ENCODE assay signal across 1 cellular context in the genomic region with DNA sequence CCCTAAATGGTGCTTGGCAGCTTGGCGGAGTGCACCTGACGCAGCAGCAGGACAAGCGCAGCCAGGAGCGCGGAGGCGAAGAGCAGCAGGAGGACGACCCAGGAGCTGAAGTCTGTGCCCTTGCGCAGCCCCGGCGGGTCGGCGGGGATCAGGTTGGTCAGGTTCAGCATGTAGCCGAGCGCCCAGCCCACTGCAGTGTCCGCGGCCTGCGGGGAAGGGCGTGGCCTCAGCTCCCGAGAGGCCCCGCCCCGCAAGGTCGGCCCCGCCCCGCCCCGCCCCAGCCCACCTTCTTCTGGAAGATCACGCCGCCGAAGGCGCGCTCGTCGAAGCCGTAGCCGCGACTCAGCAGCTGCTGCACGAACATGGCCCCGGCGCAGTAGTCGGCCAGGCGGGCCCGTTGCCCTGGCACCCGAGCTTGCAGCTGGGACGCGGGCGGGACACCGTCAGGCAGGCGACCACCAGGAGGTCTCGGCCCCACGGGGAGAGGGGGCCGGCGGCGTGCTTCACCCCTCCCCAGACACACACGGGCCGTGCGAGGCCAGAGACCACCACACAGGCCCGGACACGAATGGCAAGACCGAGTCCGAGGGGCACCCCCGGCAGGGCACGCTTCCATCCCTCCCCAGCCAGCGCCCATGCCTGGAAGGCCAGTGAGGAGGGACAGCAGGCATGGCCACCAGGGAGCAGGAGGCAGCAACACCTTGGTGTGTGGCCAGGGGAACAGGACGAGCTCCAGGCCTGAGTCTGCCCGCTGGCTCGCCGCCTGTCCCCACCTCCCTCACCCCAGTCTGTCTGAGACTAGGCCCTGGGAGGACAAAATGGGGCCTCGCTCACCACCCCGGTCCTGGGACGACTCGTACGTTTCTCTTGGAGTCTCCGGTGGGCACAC.
TF ChIP-seq lines count a peak whose summit lies in the region.

No MANE protein-coding gene starts in this region.

TF ChIP-seq in K562, 482 proteins besides CTCF, POLR2A, EP300 and RAD21 (continued from another document):
- TF ChIP-seq, protein P1, sequence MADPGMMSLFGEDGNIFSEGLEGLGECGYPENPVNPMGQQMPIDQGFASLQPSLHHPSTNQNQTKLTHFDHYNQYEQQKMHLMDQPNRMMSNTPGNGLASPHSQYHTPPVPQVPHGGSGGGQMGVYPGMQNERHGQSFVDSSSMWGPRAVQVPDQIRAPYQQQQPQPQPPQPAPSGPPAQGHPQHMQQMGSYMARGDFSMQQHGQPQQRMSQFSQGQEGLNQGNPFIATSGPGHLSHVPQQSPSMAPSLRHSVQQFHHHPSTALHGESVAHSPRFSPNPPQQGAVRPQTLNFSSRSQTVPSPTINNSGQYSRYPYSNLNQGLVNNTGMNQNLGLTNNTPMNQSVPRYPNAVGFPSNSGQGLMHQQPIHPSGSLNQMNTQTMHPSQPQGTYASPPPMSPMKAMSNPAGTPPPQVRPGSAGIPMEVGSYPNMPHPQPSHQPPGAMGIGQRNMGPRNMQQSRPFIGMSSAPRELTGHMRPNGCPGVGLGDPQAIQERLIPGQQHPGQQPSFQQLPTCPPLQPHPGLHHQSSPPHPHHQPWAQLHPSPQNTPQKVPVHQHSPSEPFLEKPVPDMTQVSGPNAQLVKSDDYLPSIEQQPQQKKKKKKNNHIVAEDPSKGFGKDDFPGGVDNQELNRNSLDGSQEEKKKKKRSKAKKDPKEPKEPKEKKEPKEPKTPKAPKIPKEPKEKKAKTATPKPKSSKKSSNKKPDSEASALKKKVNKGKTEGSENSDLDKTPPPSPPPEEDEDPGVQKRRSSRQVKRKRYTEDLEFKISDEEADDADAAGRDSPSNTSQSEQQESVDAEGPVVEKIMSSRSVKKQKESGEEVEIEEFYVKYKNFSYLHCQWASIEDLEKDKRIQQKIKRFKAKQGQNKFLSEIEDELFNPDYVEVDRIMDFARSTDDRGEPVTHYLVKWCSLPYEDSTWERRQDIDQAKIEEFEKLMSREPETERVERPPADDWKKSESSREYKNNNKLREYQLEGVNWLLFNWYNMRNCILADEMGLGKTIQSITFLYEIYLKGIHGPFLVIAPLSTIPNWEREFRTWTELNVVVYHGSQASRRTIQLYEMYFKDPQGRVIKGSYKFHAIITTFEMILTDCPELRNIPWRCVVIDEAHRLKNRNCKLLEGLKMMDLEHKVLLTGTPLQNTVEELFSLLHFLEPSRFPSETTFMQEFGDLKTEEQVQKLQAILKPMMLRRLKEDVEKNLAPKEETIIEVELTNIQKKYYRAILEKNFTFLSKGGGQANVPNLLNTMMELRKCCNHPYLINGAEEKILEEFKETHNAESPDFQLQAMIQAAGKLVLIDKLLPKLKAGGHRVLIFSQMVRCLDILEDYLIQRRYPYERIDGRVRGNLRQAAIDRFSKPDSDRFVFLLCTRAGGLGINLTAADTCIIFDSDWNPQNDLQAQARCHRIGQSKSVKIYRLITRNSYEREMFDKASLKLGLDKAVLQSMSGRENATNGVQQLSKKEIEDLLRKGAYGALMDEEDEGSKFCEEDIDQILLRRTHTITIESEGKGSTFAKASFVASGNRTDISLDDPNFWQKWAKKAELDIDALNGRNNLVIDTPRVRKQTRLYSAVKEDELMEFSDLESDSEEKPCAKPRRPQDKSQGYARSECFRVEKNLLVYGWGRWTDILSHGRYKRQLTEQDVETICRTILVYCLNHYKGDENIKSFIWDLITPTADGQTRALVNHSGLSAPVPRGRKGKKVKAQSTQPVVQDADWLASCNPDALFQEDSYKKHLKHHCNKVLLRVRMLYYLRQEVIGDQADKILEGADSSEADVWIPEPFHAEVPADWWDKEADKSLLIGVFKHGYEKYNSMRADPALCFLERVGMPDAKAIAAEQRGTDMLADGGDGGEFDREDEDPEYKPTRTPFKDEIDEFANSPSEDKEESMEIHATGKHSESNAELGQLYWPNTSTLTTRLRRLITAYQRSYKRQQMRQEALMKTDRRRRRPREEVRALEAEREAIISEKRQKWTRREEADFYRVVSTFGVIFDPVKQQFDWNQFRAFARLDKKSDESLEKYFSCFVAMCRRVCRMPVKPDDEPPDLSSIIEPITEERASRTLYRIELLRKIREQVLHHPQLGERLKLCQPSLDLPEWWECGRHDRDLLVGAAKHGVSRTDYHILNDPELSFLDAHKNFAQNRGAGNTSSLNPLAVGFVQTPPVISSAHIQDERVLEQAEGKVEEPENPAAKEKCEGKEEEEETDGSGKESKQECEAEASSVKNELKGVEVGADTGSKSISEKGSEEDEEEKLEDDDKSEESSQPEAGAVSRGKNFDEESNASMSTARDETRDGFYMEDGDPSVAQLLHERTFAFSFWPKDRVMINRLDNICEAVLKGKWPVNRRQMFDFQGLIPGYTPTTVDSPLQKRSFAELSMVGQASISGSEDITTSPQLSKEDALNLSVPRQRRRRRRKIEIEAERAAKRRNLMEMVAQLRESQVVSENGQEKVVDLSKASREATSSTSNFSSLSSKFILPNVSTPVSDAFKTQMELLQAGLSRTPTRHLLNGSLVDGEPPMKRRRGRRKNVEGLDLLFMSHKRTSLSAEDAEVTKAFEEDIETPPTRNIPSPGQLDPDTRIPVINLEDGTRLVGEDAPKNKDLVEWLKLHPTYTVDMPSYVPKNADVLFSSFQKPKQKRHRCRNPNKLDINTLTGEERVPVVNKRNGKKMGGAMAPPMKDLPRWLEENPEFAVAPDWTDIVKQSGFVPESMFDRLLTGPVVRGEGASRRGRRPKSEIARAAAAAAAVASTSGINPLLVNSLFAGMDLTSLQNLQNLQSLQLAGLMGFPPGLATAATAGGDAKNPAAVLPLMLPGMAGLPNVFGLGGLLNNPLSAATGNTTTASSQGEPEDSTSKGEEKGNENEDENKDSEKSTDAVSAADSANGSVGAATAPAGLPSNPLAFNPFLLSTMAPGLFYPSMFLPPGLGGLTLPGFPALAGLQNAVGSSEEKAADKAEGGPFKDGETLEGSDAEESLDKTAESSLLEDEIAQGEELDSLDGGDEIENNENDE (IDR thresholded peaks at IDR 0.05; ENCODE audit: low read depth, low read length) = no peak
- TF ChIP-seq RBFOX2 (IDR thresholded peaks at IDR 0.05; ENCODE audit: low read depth, low read length) (no peak), CBFA2T3 (IDR thresholded peaks at IDR 0.05) (no peak), GABPB1 (CRISPR knock-in tag; IDR thresholded peaks at IDR 0.05) (0 out of 2 replicates have a peak, but pooled peaks have one; percentile 4), BRD4 (IDR thresholded peaks at IDR 0.05) (no peak), SAFB (IDR thresholded peaks at IDR 0.05; ENCODE audit: borderline replicate concordance, low read depth, low read length) (0 out of 2 replicates have a peak, but pooled peaks have one; percentile 28), DNMT1 (IDR thresholded peaks at IDR 0.05) (no peak), IRF2 (CRISPR knock-in tag; IDR thresholded peaks at IDR 0.05) (no peak), PCBP1 (IDR thresholded peaks at IDR 0.05; ENCODE audit: low read depth, low read length, poor library complexity, severe bottlenecking) (peak; percentile 94), EHMT2 (IDR thresholded peaks at IDR 0.05) (no peak)
- TF ChIP-seq, protein P2, sequence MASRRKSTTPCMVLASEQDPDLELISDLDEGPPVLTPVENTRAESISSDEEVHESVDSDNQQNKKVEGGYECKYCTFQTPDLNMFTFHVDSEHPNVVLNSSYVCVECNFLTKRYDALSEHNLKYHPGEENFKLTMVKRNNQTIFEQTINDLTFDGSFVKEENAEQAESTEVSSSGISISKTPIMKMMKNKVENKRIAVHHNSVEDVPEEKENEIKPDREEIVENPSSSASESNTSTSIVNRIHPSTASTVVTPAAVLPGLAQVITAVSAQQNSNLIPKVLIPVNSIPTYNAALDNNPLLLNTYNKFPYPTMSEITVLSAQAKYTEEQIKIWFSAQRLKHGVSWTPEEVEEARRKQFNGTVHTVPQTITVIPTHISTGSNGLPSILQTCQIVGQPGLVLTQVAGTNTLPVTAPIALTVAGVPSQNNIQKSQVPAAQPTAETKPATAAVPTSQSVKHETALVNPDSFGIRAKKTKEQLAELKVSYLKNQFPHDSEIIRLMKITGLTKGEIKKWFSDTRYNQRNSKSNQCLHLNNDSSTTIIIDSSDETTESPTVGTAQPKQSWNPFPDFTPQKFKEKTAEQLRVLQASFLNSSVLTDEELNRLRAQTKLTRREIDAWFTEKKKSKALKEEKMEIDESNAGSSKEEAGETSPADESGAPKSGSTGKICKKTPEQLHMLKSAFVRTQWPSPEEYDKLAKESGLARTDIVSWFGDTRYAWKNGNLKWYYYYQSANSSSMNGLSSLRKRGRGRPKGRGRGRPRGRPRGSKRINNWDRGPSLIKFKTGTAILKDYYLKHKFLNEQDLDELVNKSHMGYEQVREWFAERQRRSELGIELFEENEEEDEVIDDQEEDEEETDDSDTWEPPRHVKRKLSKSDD (conservative IDR thresholded peaks at IDR 0.05; ENCODE audit: low read length) = no peak
- TF ChIP-seq, protein P3, sequence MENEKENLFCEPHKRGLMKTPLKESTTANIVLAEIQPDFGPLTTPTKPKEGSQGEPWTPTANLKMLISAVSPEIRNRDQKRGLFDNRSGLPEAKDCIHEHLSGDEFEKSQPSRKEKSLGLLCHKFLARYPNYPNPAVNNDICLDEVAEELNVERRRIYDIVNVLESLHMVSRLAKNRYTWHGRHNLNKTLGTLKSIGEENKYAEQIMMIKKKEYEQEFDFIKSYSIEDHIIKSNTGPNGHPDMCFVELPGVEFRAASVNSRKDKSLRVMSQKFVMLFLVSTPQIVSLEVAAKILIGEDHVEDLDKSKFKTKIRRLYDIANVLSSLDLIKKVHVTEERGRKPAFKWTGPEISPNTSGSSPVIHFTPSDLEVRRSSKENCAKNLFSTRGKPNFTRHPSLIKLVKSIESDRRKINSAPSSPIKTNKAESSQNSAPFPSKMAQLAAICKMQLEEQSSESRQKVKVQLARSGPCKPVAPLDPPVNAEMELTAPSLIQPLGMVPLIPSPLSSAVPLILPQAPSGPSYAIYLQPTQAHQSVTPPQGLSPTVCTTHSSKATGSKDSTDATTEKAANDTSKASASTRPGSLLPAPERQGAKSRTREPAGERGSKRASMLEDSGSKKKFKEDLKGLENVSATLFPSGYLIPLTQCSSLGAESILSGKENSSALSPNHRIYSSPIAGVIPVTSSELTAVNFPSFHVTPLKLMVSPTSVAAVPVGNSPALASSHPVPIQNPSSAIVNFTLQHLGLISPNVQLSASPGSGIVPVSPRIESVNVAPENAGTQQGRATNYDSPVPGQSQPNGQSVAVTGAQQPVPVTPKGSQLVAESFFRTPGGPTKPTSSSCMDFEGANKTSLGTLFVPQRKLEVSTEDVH (IDR thresholded peaks at IDR 0.05; ENCODE audit: low read depth, partially characterized antibody) = no peak
- TF ChIP-seq, protein P4, sequence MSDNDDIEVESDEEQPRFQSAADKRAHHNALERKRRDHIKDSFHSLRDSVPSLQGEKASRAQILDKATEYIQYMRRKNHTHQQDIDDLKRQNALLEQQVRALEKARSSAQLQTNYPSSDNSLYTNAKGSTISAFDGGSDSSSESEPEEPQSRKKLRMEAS (CRISPR knock-in tag; IDR thresholded peaks at IDR 0.05) = 0 out of 2 replicates have a peak, but pooled peaks have one; percentile 10
- TF ChIP-seq, protein P5, sequence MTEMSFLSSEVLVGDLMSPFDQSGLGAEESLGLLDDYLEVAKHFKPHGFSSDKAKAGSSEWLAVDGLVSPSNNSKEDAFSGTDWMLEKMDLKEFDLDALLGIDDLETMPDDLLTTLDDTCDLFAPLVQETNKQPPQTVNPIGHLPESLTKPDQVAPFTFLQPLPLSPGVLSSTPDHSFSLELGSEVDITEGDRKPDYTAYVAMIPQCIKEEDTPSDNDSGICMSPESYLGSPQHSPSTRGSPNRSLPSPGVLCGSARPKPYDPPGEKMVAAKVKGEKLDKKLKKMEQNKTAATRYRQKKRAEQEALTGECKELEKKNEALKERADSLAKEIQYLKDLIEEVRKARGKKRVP (CRISPR knock-in tag; IDR thresholded peaks at IDR 0.05) = no peak
- TF ChIP-seq, protein P6, sequence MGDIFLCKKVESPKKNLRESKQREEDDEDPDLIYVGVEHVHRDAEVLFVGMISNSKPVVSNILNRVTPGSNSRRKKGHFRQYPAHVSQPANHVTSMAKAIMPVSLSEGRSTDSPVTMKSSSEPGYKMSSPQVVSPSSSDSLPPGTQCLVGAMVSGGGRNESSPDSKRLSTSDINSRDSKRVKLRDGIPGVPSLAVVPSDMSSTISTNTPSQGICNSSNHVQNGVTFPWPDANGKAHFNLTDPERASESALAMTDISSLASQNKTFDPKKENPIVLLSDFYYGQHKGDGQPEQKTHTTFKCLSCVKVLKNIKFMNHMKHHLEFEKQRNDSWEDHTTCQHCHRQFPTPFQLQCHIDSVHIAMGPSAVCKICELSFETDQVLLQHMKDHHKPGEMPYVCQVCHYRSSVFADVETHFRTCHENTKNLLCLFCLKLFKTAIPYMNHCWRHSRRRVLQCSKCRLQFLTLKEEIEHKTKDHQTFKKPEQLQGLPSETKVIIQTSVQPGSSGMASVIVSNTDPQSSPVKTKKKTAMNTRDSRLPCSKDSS (IDR thresholded peaks at IDR 0.05; ENCODE audit: low read depth, partially characterized antibody) = no peak
